1 cellular context compared by ENCODE assay signal in the genomic region with DNA sequence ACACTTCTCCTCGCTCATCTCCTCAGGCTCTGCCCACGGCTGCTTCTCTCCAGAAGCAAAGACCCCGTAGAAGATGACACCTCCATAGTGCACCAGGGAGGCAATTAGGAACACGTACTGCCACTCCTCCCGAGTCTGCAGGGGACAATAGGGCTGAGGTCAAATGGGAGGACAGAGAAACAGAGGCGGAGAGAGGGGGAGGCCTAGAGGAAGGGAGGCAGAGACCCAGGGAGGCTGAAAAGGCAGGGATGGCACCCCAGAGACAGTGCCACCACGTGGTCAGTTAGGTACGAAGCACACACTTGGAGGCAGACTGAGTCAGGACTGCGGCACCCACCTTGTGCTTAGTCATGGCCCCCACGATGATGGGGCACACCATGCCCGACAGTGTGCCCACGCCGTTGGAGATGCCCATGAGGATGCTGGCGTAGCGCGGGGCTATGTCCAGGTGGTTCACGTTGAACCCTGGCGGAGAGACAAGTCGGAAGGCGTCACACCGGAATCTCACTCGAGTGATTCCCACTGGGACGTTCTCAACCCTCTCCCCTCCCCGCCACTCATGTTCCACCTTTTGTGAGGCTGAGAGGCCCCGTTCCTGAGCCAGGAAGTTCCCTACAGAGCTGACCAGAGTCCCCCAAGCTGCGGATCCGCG.
TF ChIP-seq lines count a peak whose summit lies in the region.

No MANE protein-coding gene starts in this region.

TF ChIP-seq in K562, 482 proteins besides CTCF, POLR2A, EP300 and RAD21 (continues in another document):
- TF ChIP-seq STAT5B (CRISPR knock-in tag; IDR thresholded peaks at IDR 0.05) = no peak
- TF ChIP-seq, protein P1, sequence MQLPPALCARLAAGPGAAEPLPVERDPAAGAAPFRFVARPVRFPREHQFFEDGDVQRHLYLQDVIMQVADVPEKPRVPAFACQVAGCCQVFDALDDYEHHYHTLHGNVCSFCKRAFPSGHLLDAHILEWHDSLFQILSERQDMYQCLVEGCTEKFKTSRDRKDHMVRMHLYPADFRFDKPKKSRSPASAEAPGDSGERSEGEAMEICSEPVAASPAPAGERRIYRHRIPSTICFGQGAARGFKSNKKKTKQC (CRISPR knock-in tag; IDR thresholded peaks at IDR 0.05) = 0 out of 2 replicates have a peak, but pooled peaks have one; percentile 43
- peak; percentile 57 for TF ChIP-seq SP1 (CRISPR knock-in tag; IDR thresholded peaks at IDR 0.05)
- TF ChIP-seq, protein P2, sequence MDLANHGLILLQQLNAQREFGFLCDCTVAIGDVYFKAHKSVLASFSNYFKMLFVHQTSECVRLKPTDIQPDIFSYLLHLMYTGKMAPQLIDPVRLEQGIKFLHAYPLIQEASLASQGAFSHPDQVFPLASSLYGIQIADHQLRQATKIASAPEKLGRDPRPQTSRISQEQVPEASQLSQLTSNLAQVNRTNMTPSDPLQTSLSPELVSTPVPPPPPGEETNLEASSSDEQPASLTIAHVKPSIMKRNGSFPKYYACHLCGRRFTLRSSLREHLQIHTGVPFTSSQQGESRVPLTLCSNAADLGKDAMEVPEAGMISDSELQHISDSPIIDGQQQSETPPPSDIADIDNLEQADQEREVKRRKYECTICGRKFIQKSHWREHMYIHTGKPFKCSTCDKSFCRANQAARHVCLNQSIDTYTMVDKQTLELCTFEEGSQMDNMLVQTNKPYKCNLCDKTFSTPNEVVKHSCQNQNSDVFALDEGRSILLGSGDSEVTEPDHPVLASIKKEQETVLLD (IDR thresholded peaks at IDR 0.05) = peak; percentile 56; the same call in 1 of the 2 replicates
- TF ChIP-seq YY1 (IDR thresholded peaks at IDR 0.05; ENCODE audit: borderline replicate concordance in 1 of 3, control insufficient read depth in 1 of 3, extremely low read depth in 1 of 3, insufficient read depth in 3 of 3, insufficient read length in 1 of 3, insufficient replicate concordance in 2 of 3, low read depth in 1 of 3, low read length in 2 of 3) = peak in 2 of 3 experiments; percentile 29 to 37
- TF ChIP-seq, protein P3, sequence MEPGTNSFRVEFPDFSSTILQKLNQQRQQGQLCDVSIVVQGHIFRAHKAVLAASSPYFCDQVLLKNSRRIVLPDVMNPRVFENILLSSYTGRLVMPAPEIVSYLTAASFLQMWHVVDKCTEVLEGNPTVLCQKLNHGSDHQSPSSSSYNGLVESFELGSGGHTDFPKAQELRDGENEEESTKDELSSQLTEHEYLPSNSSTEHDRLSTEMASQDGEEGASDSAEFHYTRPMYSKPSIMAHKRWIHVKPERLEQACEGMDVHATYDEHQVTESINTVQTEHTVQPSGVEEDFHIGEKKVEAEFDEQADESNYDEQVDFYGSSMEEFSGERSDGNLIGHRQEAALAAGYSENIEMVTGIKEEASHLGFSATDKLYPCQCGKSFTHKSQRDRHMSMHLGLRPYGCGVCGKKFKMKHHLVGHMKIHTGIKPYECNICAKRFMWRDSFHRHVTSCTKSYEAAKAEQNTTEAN (CRISPR knock-in tag; IDR thresholded peaks at IDR 0.05) = no peak
- 0 out of 2 replicates have a peak, but pooled peaks have one; percentile 22 for TF ChIP-seq HDAC2 (IDR thresholded peaks at IDR 0.05)
- TF ChIP-seq, protein P4, sequence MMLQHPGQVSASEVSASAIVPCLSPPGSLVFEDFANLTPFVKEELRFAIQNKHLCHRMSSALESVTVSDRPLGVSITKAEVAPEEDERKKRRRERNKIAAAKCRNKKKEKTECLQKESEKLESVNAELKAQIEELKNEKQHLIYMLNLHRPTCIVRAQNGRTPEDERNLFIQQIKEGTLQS (IDR thresholded peaks at IDR 0.05) = 0 out of 2 replicates have a peak, but pooled peaks have one; percentile 6
- TF ChIP-seq, protein P4 (CRISPR knock-in tag; conservative IDR thresholded peaks at IDR 0.05) = no peak
- no peak for TF ChIP-seq POLR2H (tag; IDR thresholded peaks at IDR 0.05; ENCODE audit: low read depth)
- peak; percentile 69; the same call in 1 of the 2 replicates for TF ChIP-seq CBFB (CRISPR knock-in tag; IDR thresholded peaks at IDR 0.05)
- TF ChIP-seq KDM5B (IDR thresholded peaks at IDR 0.05; ENCODE audit: insufficient replicate concordance, low read depth, low read length) = peak; percentile 53
- no peak for TF ChIP-seq ZNF175 (CRISPR knock-in tag; IDR thresholded peaks at IDR 0.05; ENCODE audit: low read depth)
- TF ChIP-seq, protein P5, sequence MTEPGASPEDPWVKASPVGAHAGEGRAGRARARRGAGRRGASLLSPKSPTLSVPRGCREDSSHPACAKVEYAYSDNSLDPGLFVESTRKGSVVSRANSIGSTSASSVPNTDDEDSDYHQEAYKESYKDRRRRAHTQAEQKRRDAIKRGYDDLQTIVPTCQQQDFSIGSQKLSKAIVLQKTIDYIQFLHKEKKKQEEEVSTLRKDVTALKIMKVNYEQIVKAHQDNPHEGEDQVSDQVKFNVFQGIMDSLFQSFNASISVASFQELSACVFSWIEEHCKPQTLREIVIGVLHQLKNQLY (CRISPR knock-in tag; conservative IDR thresholded peaks at IDR 0.05) = 0 out of 4 replicates have a peak, but pooled peaks of 1 of the 2 experiments have one; percentile 36
- peak in 1 of 2 experiments; percentile 53; a peak in 2 of 4 replicates for TF ChIP-seq KDM1A (IDR thresholded peaks at IDR 0.05)
- 0 out of 2 replicates have a peak, but pooled peaks have one; percentile 7 for TF ChIP-seq DPF2 (IDR thresholded peaks at IDR 0.05)
- TF ChIP-seq, protein P6, sequence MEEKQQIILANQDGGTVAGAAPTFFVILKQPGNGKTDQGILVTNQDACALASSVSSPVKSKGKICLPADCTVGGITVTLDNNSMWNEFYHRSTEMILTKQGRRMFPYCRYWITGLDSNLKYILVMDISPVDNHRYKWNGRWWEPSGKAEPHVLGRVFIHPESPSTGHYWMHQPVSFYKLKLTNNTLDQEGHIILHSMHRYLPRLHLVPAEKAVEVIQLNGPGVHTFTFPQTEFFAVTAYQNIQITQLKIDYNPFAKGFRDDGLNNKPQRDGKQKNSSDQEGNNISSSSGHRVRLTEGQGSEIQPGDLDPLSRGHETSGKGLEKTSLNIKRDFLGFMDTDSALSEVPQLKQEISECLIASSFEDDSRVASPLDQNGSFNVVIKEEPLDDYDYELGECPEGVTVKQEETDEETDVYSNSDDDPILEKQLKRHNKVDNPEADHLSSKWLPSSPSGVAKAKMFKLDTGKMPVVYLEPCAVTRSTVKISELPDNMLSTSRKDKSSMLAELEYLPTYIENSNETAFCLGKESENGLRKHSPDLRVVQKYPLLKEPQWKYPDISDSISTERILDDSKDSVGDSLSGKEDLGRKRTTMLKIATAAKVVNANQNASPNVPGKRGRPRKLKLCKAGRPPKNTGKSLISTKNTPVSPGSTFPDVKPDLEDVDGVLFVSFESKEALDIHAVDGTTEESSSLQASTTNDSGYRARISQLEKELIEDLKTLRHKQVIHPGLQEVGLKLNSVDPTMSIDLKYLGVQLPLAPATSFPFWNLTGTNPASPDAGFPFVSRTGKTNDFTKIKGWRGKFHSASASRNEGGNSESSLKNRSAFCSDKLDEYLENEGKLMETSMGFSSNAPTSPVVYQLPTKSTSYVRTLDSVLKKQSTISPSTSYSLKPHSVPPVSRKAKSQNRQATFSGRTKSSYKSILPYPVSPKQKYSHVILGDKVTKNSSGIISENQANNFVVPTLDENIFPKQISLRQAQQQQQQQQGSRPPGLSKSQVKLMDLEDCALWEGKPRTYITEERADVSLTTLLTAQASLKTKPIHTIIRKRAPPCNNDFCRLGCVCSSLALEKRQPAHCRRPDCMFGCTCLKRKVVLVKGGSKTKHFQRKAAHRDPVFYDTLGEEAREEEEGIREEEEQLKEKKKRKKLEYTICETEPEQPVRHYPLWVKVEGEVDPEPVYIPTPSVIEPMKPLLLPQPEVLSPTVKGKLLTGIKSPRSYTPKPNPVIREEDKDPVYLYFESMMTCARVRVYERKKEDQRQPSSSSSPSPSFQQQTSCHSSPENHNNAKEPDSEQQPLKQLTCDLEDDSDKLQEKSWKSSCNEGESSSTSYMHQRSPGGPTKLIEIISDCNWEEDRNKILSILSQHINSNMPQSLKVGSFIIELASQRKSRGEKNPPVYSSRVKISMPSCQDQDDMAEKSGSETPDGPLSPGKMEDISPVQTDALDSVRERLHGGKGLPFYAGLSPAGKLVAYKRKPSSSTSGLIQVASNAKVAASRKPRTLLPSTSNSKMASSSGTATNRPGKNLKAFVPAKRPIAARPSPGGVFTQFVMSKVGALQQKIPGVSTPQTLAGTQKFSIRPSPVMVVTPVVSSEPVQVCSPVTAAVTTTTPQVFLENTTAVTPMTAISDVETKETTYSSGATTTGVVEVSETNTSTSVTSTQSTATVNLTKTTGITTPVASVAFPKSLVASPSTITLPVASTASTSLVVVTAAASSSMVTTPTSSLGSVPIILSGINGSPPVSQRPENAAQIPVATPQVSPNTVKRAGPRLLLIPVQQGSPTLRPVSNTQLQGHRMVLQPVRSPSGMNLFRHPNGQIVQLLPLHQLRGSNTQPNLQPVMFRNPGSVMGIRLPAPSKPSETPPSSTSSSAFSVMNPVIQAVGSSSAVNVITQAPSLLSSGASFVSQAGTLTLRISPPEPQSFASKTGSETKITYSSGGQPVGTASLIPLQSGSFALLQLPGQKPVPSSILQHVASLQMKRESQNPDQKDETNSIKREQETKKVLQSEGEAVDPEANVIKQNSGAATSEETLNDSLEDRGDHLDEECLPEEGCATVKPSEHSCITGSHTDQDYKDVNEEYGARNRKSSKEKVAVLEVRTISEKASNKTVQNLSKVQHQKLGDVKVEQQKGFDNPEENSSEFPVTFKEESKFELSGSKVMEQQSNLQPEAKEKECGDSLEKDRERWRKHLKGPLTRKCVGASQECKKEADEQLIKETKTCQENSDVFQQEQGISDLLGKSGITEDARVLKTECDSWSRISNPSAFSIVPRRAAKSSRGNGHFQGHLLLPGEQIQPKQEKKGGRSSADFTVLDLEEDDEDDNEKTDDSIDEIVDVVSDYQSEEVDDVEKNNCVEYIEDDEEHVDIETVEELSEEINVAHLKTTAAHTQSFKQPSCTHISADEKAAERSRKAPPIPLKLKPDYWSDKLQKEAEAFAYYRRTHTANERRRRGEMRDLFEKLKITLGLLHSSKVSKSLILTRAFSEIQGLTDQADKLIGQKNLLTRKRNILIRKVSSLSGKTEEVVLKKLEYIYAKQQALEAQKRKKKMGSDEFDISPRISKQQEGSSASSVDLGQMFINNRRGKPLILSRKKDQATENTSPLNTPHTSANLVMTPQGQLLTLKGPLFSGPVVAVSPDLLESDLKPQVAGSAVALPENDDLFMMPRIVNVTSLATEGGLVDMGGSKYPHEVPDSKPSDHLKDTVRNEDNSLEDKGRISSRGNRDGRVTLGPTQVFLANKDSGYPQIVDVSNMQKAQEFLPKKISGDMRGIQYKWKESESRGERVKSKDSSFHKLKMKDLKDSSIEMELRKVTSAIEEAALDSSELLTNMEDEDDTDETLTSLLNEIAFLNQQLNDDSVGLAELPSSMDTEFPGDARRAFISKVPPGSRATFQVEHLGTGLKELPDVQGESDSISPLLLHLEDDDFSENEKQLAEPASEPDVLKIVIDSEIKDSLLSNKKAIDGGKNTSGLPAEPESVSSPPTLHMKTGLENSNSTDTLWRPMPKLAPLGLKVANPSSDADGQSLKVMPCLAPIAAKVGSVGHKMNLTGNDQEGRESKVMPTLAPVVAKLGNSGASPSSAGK (IDR thresholded peaks at IDR 0.05) = peak; percentile 86
- TF ChIP-seq CREM (IDR thresholded peaks at IDR 0.05; ENCODE audit: low read depth) = peak; percentile 50; the same call in 1 of the 2 replicates
- no peak for TF ChIP-seq PURB (CRISPR knock-in tag; IDR thresholded peaks at IDR 0.05; ENCODE audit: low read depth)
- TF ChIP-seq, protein P7, sequence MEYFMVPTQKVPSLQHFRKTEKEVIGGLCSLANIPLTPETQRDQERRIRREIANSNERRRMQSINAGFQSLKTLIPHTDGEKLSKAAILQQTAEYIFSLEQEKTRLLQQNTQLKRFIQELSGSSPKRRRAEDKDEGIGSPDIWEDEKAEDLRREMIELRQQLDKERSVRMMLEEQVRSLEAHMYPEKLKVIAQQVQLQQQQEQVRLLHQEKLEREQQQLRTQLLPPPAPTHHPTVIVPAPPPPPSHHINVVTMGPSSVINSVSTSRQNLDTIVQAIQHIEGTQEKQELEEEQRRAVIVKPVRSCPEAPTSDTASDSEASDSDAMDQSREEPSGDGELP (CRISPR knock-in tag; IDR thresholded peaks at IDR 0.05; ENCODE audit: borderline replicate concordance) = 0 out of 2 replicates have a peak, but pooled peaks have one; percentile 5
- TF ChIP-seq, protein P8, sequence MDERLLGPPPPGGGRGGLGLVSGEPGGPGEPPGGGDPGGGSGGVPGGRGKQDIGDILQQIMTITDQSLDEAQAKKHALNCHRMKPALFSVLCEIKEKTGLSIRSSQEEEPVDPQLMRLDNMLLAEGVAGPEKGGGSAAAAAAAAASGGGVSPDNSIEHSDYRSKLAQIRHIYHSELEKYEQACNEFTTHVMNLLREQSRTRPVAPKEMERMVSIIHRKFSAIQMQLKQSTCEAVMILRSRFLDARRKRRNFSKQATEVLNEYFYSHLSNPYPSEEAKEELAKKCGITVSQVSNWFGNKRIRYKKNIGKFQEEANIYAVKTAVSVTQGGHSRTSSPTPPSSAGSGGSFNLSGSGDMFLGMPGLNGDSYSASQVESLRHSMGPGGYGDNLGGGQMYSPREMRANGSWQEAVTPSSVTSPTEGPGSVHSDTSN (CRISPR knock-in tag; IDR thresholded peaks at IDR 0.05; ENCODE audit: low read depth) = no peak
- TF ChIP-seq, protein P8 (tag; conservative IDR thresholded peaks at IDR 0.05; ENCODE audit: low read depth) = no peak
- no peak for TF ChIP-seq HNRNPK (IDR thresholded peaks at IDR 0.05; ENCODE audit: low read depth, low read length, poor library complexity, severe bottlenecking)
- no peak for TF ChIP-seq BRD4 (IDR thresholded peaks at IDR 0.05)
- TF ChIP-seq CCAR2 (IDR thresholded peaks at IDR 0.05; ENCODE audit: low read depth, low read length) = no peak
- TF ChIP-seq, protein P9, sequence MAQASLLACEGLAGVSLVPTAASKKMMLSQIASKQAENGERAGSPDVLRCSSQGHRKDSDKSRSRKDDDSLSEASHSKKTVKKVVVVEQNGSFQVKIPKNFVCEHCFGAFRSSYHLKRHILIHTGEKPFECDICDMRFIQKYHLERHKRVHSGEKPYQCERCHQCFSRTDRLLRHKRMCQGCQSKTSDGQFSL (CRISPR knock-in tag; IDR thresholded peaks at IDR 0.05) = no peak
- TF ChIP-seq, protein P9 (tag; IDR thresholded peaks at IDR 0.05) = no peak; a peak in 1 of 4 replicates
- TF ChIP-seq TSC22D4 (tag; IDR thresholded peaks at IDR 0.05) = no peak
- peak in 1 of 2 experiments; percentile 28; a peak in 1 of 4 replicates for TF ChIP-seq ARNT (IDR thresholded peaks at IDR 0.05)
- peak; percentile 42; the same call in 1 of the 2 replicates for TF ChIP-seq FOXP1 (CRISPR knock-in tag; IDR thresholded peaks at IDR 0.05)
